8 cellular contexts compared by ENCODE assay signal in genomic region chr2:109897769-109898461, GRCh38. TPM values are rescaled to one million over a fixed set of nuclear protein-coding genes. Genes with fewer than 3 reads are reported as not detected.
DNase-seq lines count a peak whose midpoint lies in the region; ATAC-seq, FAIRE-seq and TF ChIP-seq lines count a peak whose summit lies in the region.
"Not testable (repeated sequence)": the region's sequence is repeated elsewhere in the genome, so short reads cannot be mapped to it uniquely, and the experiment has no call there.
"Had no signal": no experiment of that assay in that cellular context is flagged by ENCODE, and none has a peak within 500 bp of the region (broad histone marks: within the 10 kb centered on the region; RNA-seq: fewer than 3 reads in every experiment).

No MANE protein-coding gene starts in this region.

- not testable (repeated sequence) for H3K27me3 ChIP-seq in Panc1 (ENCODE audit: control insufficient read depth, insufficient read depth, low read length); foreskin keratinocyte; heart right ventricle

- POLR2A ChIA-PET in A549 (lab: Yijun Ruan, JAX); Panc1 (lab: Charles Lee): not testable (repeated sequence)

- H3K4me3 ChIP-seq in A549; Panc1 (ENCODE audit: low read depth in 2 of 2, low read length in 2 of 2); heart right ventricle; mucosa of descending colon: not testable (repeated sequence)

- H3K27me3 Mint-ChIP-seq in activated T-helper 17 cell treated with anti-CD3 and anti-CD28 coated beads, Interleukin-2, amount 50 U/mL, for 72 hours: not testable (repeated sequence)

- CTCF ChIA-PET in A549 (lab: Yijun Ruan, JAX); Panc1 (lab: Charles Lee): not testable (repeated sequence)

- not testable (repeated sequence) for TF ChIP-seq RAD21 in A549 (conservative IDR thresholded peaks at IDR 0.05 in 1 of 2, IDR thresholded peaks at IDR 0.05 in 1 of 2)

- not testable (repeated sequence) for H3K4me1 Mint-ChIP-seq in activated T-helper 17 cell treated with anti-CD3 and anti-CD28 coated beads, Interleukin-2, amount 50 U/mL, for 72 hours

- not testable (repeated sequence) for H3K4me1 ChIP-seq in A549; Panc1 (ENCODE audit: control insufficient read depth, insufficient read depth, low read length); foreskin keratinocyte; heart right ventricle; mucosa of descending colon (ENCODE audit: low read depth)

- H3K9me3 ChIP-seq in A549; Panc1 (ENCODE audit: control insufficient read depth, insufficient read depth, low read depth, low read length); heart right ventricle; mucosa of descending colon: not testable (repeated sequence)

- not testable (repeated sequence) for BruUV-seq in Panc1 (replicated peaks; lab: Mats Ljungman, UMichigan)

- H3K36me3 Mint-ChIP-seq in activated T-helper 17 cell treated with anti-CD3 and anti-CD28 coated beads, Interleukin-2, amount 50 U/mL, for 72 hours (ENCODE audit: low read depth): not testable (repeated sequence)

- not testable (repeated sequence) for H3K9me3 Mint-ChIP-seq in activated T-helper 17 cell treated with anti-CD3 and anti-CD28 coated beads, Interleukin-2, amount 50 U/mL, for 72 hours

- not testable (repeated sequence) for TF ChIP-seq EP300 in A549 (IDR thresholded peaks at IDR 0.05)

- not testable (repeated sequence) for TF ChIP-seq CTCF in A549 (IDR thresholded peaks at IDR 0.05); Panc1 (IDR thresholded peaks at IDR 0.05); foreskin keratinocyte (conservative IDR thresholded peaks at IDR 0.05); heart right ventricle (IDR thresholded peaks at IDR 0.05); mucosa of descending colon (IDR thresholded peaks at IDR 0.05)

- DNase-seq in A549 (ENCODE audit: low read depth in 1 of 2, low spot score in 1 of 2); Panc1 (ENCODE audit: low read depth, low spot score); foreskin keratinocyte; heart right ventricle; mucosa of descending colon; sciatic nerve (ENCODE audit: low spot score): not testable (repeated sequence)

- not testable (repeated sequence) for H3K4me3 Mint-ChIP-seq in activated T-helper 17 cell treated with anti-CD3 and anti-CD28 coated beads, Interleukin-2, amount 50 U/mL, for 72 hours

- not testable (repeated sequence) for TF ChIP-seq POLR2A in A549 (IDR thresholded peaks at IDR 0.05; ENCODE audit: low read length)

- peak; percentile 15 to 50; a peak in 3 of 6 replicates for ATAC-seq in A549
- peak; percentile 56 for ATAC-seq in Panc1
- ATAC-seq in activated T-helper 17 cell treated with anti-CD3 and anti-CD28 coated beads, Interleukin-2, amount 50 U/mL, for 72 hours (replicated peaks): peak; percentile 13
- peak; percentile 24 for ATAC-seq in foreskin keratinocyte
- peak in 7 of 8 donors; percentile 4 to 56 (median 24) for ATAC-seq in heart right ventricle
- peak; percentile 10 for ATAC-seq in mucosa of descending colon
- peak; percentile 45 for ATAC-seq in sciatic nerve

- not testable (repeated sequence) for FAIRE-seq in A549 (lab: Jason Lieb, UNC)

- no CpG with 5 or more reads among the region's 8 CpGs for WGBS in A549 (ENCODE audit: missing lambda C conversion rate)
- WGBS in heart right ventricle, 2 donors: no CpG with 5 or more reads among the region's 8 CpGs

- H3K36me3 ChIP-seq in Panc1 (ENCODE audit: control insufficient read depth, insufficient read depth, low read length); heart right ventricle; mucosa of descending colon (ENCODE audit: low read depth): not testable (repeated sequence)

- not testable (repeated sequence) for H3K27ac ChIP-seq in A549; Panc1 (ENCODE audit: low read length); foreskin keratinocyte; heart right ventricle

- not testable (repeated sequence) for H3K27ac Mint-ChIP-seq in activated T-helper 17 cell treated with anti-CD3 and anti-CD28 coated beads, Interleukin-2, amount 50 U/mL, for 72 hours

- intact Hi-C loops in Panc1 (cut with micrococcal nuclease; ENCODE audit: unreplicated experiment); heart right ventricle (cut with DNase I); mucosa of descending colon (cut with DNase I, micrococcal nuclease); sciatic nerve (cut with DNase I): not testable (repeated sequence)

- in situ Hi-C loops in Panc1 (cut with HindIII; ENCODE audit: low pct_unique_long_range_greater_than_20kb, low sequenced_read_pairs): not testable (repeated sequence)

- not testable (repeated sequence) for H3K4me2 ChIP-seq in A549

RNA-seq across cellular contexts. Expression of gene LIMS3, which starts 0.6 kb away (rescaled TPM):
- not detected in 2 replicates for polyA plus RNA-seq in A549 (2011; rRNA removed)
- 0.04 TPM in 1 of 2 replicates, not detected in the other for polyA plus RNA-seq in A549 (2012; cell fraction: cytosol; rRNA removed)
- polyA plus RNA-seq in A549 (2012; cell fraction: nucleus; rRNA removed): not detected in 2 replicates
- polyA plus RNA-seq in A549 (2017; fragmentation: RNase III; extraction: RNeasy Plus Mini Kit Qiagen cat#74134 plus additional on column Dnase treatment): not detected in 3 replicates
- polyA minus RNA-seq in A549 (2011; rRNA and poly(A)+ RNA removed): not detected in 2 replicates
- 2.6 TPM for total RNA-seq in Panc1 (2021; ENCODE audit: unreplicated experiment)
- 4.1 TPM for polyA plus RNA-seq in Panc1 (2012; ENCODE audit: insufficient read length)
- 1 to 10 TPM in 1 of 2 donors, under 1 TPM in 1; 0.65 to 2.8 TPM for total RNA-seq in activated T-helper 17 cell treated with anti-CD3 and anti-CD28 coated beads, Interleukin-2, amount 50 U/mL, for 72 hours
- 1.2 TPM in 1 of 2 replicates, not detected in the other for total RNA-seq in foreskin keratinocyte
- 0.08 and 0.17 TPM in 2 replicates for polyA plus RNA-seq in foreskin keratinocyte
- total RNA-seq in heart right ventricle: 1 to 10 TPM; 2.5 to 7.0 (median 4.5) TPM
- 1 to 10 TPM; 1.0 to 3.6 TPM for polyA plus RNA-seq in heart right ventricle
- 1 to 10 TPM in 2 of 3 donors, under 1 TPM in 1; 0.90 to 2.8 (median 1.6) TPM for total RNA-seq in mucosa of descending colon
- total RNA-seq in sciatic nerve: 3.7 TPM
- total RNA-seq: H7 had no signal
